ENCODE assay signal across 15 cellular contexts in the genomic region with DNA sequence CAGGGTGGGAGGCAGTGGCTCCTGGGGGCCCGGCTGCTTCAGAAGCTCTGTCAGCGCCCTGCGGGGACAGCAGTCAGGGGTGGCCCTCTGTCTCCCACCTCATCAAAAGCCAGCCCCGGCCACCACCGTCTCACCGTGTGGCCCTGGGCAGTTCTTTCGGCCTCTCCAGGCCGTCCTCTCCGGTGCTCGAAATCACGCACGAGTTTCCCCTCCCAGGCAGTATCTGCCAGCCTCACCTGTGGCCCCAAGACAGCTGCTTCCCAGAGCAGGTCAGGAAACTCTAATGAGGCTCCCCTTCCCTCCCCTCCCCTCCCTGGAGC. TPM values are rescaled to one million over a fixed set of nuclear protein-coding genes. Genes with fewer than 3 reads are reported as not detected.
DNase-seq lines count a peak whose midpoint lies in the region; ATAC-seq lines count a peak whose summit lies in the region.
"Had no signal": no experiment of that assay in that cellular context is flagged by ENCODE, and none has a peak within 500 bp of the region (broad histone marks: within the 10 kb centered on the region; RNA-seq: fewer than 3 reads in every experiment).

No MANE protein-coding gene starts in this region.

- DNase-seq in stimulated activated naive CD8-positive, alpha-beta T cell treated with anti-CD3 and anti-CD28 coated beads, Interleukin-15, amount 100 ng/mL, for 72 hours = no peak
- DNase-seq in stimulated activated naive CD8-positive, alpha-beta T cell treated with anti-CD3 and anti-CD28 coated beads, Interleukin-15, Interleukin-2, amounts not matched to agents 100 U/mL and 50 U/mL, for 24 hours = no peak
- no peak for DNase-seq in naive thymus-derived CD8-positive, alpha-beta T cell
- DNase-seq in activated CD8-positive, alpha-beta memory T cell treated with anti-CD3 and anti-CD28 coated beads, Interleukin-2, amount 50 U/mL, for 48 hours = no peak
- DNase-seq: AML-193, DMS79, kidney had no signal

- POLR2A ChIA-PET in naive thymus-derived CD8-positive, alpha-beta T cell (lab: Charles Lee) = interaction anchor here (0.5 to 2.8 kb wide), 5 partner anchors 9 to 58 kb away, joined by 3 to 11 read pairs (median 3); partner anchors contain the start of gene TNFRSF13C

- H3K4me1 Mint-ChIP-seq in stimulated activated naive CD8-positive, alpha-beta T cell treated with anti-CD3 and anti-CD28 coated beads, Interleukin-15, amount 100 ng/mL, for 72 hours = peaks cover 69% of the 10 kb centered on the region
- H3K4me1 Mint-ChIP-seq in activated T-helper 17 cell treated with anti-CD3 and anti-CD28 coated beads, Interleukin-2, amount 50 U/mL, for 72 hours = peaks cover 5% of the 10 kb centered on the region
- H3K4me1 Mint-ChIP-seq in naive thymus-derived CD8-positive, alpha-beta T cell = peaks cover 9 to 43% (median 38%) of the 10 kb centered on the region in 4 donors

- no peaks in the 10 kb centered on the region for H3K9me3 Mint-ChIP-seq in stimulated activated naive CD8-positive, alpha-beta T cell treated with anti-CD3 and anti-CD28 coated beads, Interleukin-15, amount 100 ng/mL, for 72 hours
- no peaks in the 10 kb centered on the region for H3K9me3 Mint-ChIP-seq in activated T-helper 17 cell treated with anti-CD3 and anti-CD28 coated beads, Interleukin-2, amount 50 U/mL, for 72 hours
- H3K9me3 Mint-ChIP-seq in naive thymus-derived CD8-positive, alpha-beta T cell = no peaks in the 10 kb centered on the region
- H3K9me3 Mint-ChIP-seq: T-helper 2 cell treated with Interferon-gamma antibody and Interleukin-4, amounts not matched to agents 5 μg/mL and 100 μg/mL, for 36 hours had no signal

- peaks cover 17% of the 10 kb centered on the region for H3K36me3 Mint-ChIP-seq in activated T-helper 17 cell treated with anti-CD3 and anti-CD28 coated beads, Interleukin-2, amount 50 U/mL, for 72 hours (ENCODE audit: low read depth)
- H3K36me3 Mint-ChIP-seq in naive thymus-derived CD8-positive, alpha-beta T cell = peaks cover 0 to 6% (median 0%) of the 10 kb centered on the region in 3 donors

- no peak for ATAC-seq in stimulated activated naive CD8-positive, alpha-beta T cell treated with anti-CD3 and anti-CD28 coated beads, Interleukin-15, amount 100 ng/mL, for 72 hours
- no peak for ATAC-seq in stimulated activated naive CD8-positive, alpha-beta T cell treated with anti-CD3 and anti-CD28 coated beads, Interleukin-15, Interleukin-2, amounts not matched to agents 100 U/mL and 50 U/mL, for 24 hours
- ATAC-seq in activated T-helper 17 cell treated with anti-CD3 and anti-CD28 coated beads, Interleukin-2, amount 50 U/mL, for 72 hours (replicated peaks) = no peak
- ATAC-seq in naive thymus-derived CD8-positive, alpha-beta T cell = no peak
- ATAC-seq in HG02970 (IDR thresholded peaks at IDR 0.05; ENCODE audit: low FRiP score, unreplicated experiment) (no peak), HG02763 (IDR thresholded peaks at IDR 0.05; ENCODE audit: unreplicated experiment) (no peak), GM21526 (IDR thresholded peaks at IDR 0.05; ENCODE audit: low FRiP score, unreplicated experiment) (no peak)

- peak overlapping the region; percentile 59 to 68 for H3K4me3 Mint-ChIP-seq in stimulated activated naive CD8-positive, alpha-beta T cell treated with anti-CD3 and anti-CD28 coated beads, Interleukin-15, amount 100 ng/mL, for 72 hours
- H3K4me3 Mint-ChIP-seq in activated T-helper 17 cell treated with anti-CD3 and anti-CD28 coated beads, Interleukin-2, amount 50 U/mL, for 72 hours = peak overlapping the region; percentile 50
- H3K4me3 Mint-ChIP-seq in naive thymus-derived CD8-positive, alpha-beta T cell = peak overlapping the region; percentile 55 to 79 (median 72)
- H3K4me3 Mint-ChIP-seq: T-helper 2 cell treated with Interferon-gamma antibody and Interleukin-4, amounts not matched to agents 5 μg/mL and 100 μg/mL, for 36 hours had no signal

- H3K27ac Mint-ChIP-seq in stimulated activated naive CD8-positive, alpha-beta T cell treated with anti-CD3 and anti-CD28 coated beads, Interleukin-15, amount 100 ng/mL, for 72 hours = no peak overlapping the region
- H3K27ac Mint-ChIP-seq in activated T-helper 17 cell treated with anti-CD3 and anti-CD28 coated beads, Interleukin-2, amount 50 U/mL, for 72 hours = no peak overlapping the region
- H3K27ac Mint-ChIP-seq in naive thymus-derived CD8-positive, alpha-beta T cell = peak overlapping the region in 2 of 10 donors; percentile 25 to 61
- H3K27ac Mint-ChIP-seq: T-helper 2 cell treated with Interferon-gamma antibody and Interleukin-4, amounts not matched to agents 5 μg/mL and 100 μg/mL, for 36 hours had no signal

- peaks cover 54% of the 10 kb centered on the region for H3K27me3 Mint-ChIP-seq in stimulated activated naive CD8-positive, alpha-beta T cell treated with anti-CD3 and anti-CD28 coated beads, Interleukin-15, amount 100 ng/mL, for 72 hours
- peaks cover 26% of the 10 kb centered on the region for H3K27me3 Mint-ChIP-seq in activated T-helper 17 cell treated with anti-CD3 and anti-CD28 coated beads, Interleukin-2, amount 50 U/mL, for 72 hours
- H3K27me3 Mint-ChIP-seq in naive thymus-derived CD8-positive, alpha-beta T cell = peaks cover 20 to 38% (median 29%) of the 10 kb centered on the region in 5 donors

RNA-seq across cellular contexts. Expression of gene SHISA8, which starts 3.6 kb away (rescaled TPM):
- 1 to 10 TPM in 1 of 2 donors, not detected in 1; 2.8 TPM for total RNA-seq in activated T-helper 17 cell treated with anti-CD3 and anti-CD28 coated beads, Interleukin-2, amount 50 U/mL, for 72 hours
- total RNA-seq in naive thymus-derived CD8-positive, alpha-beta T cell = under 1 TPM in 1 of 2 experiments, not detected in 1; 0.44 TPM
- not detected for polyA plus RNA-seq in naive thymus-derived CD8-positive, alpha-beta T cell
- total RNA-seq: dermis blood vessel endothelial cell, pulmonary artery endothelial cell had no signal

RNA-seq across cellular contexts. Expression of gene TNFRSF13C, which starts 15.4 kb away (rescaled TPM):
- 1 to 10 TPM; 2.7 to 7.7 TPM for total RNA-seq in activated T-helper 17 cell treated with anti-CD3 and anti-CD28 coated beads, Interleukin-2, amount 50 U/mL, for 72 hours
- total RNA-seq in naive thymus-derived CD8-positive, alpha-beta T cell = 10 to 100 TPM; 16.8 to 18.3 TPM
- under 1 TPM; 0.29 to 0.82 (median 0.56) TPM for polyA plus RNA-seq in naive thymus-derived CD8-positive, alpha-beta T cell
- total RNA-seq: dermis blood vessel endothelial cell had no signal

RNA-seq across cellular contexts. Expression of gene CENPM, which starts 35.7 kb away (rescaled TPM):
- 10 to 100 TPM; 62.3 to 90.5 TPM for total RNA-seq in activated T-helper 17 cell treated with anti-CD3 and anti-CD28 coated beads, Interleukin-2, amount 50 U/mL, for 72 hours
- 1 to 10 TPM; 3.2 to 3.6 TPM for total RNA-seq in naive thymus-derived CD8-positive, alpha-beta T cell
- 1 to 10 TPM; 2.1 to 7.2 (median 2.3) TPM for polyA plus RNA-seq in naive thymus-derived CD8-positive, alpha-beta T cell

RNA-seq across cellular contexts. Expression of gene SEPTIN3, which starts 58.0 kb away (rescaled TPM):
- total RNA-seq in activated T-helper 17 cell treated with anti-CD3 and anti-CD28 coated beads, Interleukin-2, amount 50 U/mL, for 72 hours = 1 to 10 TPM; 2.1 to 4.1 TPM
- under 1 TPM in 1 of 2 experiments, not detected in 1; 0.18 TPM for total RNA-seq in naive thymus-derived CD8-positive, alpha-beta T cell
- not detected for polyA plus RNA-seq in naive thymus-derived CD8-positive, alpha-beta T cell
- total RNA-seq: HT1080 had no signal

Comparison
In these comparisons a context has a peak if more than half of its experiments do, and no peak if none do; other contexts are left out.
1. RNA of gene CENPM, which starts 35.7 kb away (total RNA-seq): 62.3 to 90.5 TPM in activated T-helper 17 cell treated with anti-CD3 and anti-CD28 coated beads, Interleukin-2, amount 50 U/mL, for 72 hours; 3.2 to 3.6 TPM in naive thymus-derived CD8-positive, alpha-beta T cell; every median in the first group is over 10 times any median in the second.
2. Peak in every context shown above with its lines, with median percentiles within 50 percentile points of each other: H3K4me3 Mint-ChIP-seq.